ENCODE assay signal across 23 cellular contexts in the genomic region with DNA sequence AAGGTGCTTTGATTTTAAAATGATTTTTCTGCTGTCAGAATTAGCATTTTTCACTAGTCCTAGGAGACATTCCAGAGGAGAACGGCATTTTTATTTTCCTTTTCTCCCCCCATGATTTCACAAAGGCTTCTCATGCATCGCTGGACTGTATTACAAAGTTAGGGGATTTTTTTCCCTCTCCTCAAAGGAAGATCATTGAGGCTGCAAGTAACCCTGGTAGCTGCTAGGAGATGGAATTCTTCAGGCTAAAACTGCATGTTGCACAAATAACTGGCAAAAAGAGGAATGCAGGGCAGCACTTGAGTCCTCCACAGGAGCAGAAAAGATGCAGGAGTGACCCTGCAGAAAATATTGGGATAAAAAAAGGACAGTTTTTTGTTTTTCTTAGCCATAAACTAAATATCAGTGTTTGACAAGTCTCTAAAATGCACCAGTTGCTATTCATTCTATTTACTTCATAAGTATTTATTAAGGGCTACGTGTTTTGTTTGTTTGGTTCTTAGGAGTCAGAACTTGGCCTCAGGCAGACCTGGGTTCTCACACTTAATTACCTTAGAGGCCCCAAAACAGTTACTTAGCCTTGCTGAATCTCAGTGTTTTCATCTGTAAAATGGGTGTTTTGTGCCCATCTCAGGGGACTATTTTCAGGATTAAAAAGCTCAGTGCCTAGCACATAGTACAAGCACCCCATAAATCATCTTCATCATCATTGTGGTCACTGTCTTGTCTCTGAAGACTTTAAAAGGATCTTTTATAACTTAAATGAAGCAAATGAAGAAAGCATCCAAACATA.
A peak's percentile ranks its signal among the peaks of the same experiment; 100 is the strongest.
DNase-seq lines count a peak whose midpoint lies in the region; ATAC-seq and TF ChIP-seq lines count a peak whose summit lies in the region.
"Had no signal": no experiment of that assay in that cellular context is flagged by ENCODE, and none has a peak within 500 bp of the region (broad histone marks: within the 10 kb centered on the region; RNA-seq: fewer than 3 reads in every experiment).

No MANE protein-coding gene starts in this region.

- TF ChIP-seq RAD21 in SK-N-SH (IDR thresholded peaks at IDR 0.05; ENCODE audit: low read length) = no peak

- no peak overlapping the region for H3K9ac ChIP-seq in SK-N-SH
- H3K9ac ChIP-seq: BLaER1 treated with 17β-estradiol and CSF1 and Interleukin-3, amounts not matched to agents 10 nM and 100 nM had no signal

- H3K4me3 Mint-ChIP-seq in glutamatergic neuron (ENCODE audit: unreplicated experiment) (peak overlapping the region; percentile 47), nephron progenitor cell (peak overlapping the region; percentile 78)
- H3K4me3 Mint-ChIP-seq: activated CD4-positive, alpha-beta memory T cell treated with anti-CD3 and anti-CD28 coated beads, Interleukin-2, amount 10 ng/mL, durations not matched to agents 7 days and 5 days; activated naive CD4-positive, alpha-beta T cell treated with anti-CD3 and anti-CD28 coated beads, Interleukin-2, amount 50 U/mL, for 24 hours; T-helper 17 cell had no signal

- H3K4me2 ChIP-seq in SK-N-SH = peak overlapping the region; percentile 82; the same call in 1 of the 2 replicates
- H3K4me2 ChIP-seq: BLaER1 treated with 17β-estradiol and CSF1 and Interleukin-3, amounts not matched to agents 10 nM and 100 nM had no signal

- POLR2A ChIA-PET in SK-N-SH (lab: Yijun Ruan, JAX) = no interaction called here

- no peak overlapping the region for H3K4me3 ChIP-seq in SK-N-SH (ENCODE audit: low read depth in 2 of 2, low read length in 1 of 2)
- H3K4me3 ChIP-seq: BLaER1 treated with 17β-estradiol and CSF1 and Interleukin-3, amounts not matched to agents 10 nM and 100 nM had no signal

- 43% methylated on average over 3 of the region's 3 CpGs for WGBS in SK-N-SH (ENCODE audit: low lambda C conversion rate)

- no peaks in the 10 kb centered on the region for H3F3A ChIP-seq in SK-N-SH (replicated peaks; ENCODE audit: insufficient read depth)

- no peaks in the 10 kb centered on the region for H3K79me2 ChIP-seq in SK-N-SH (ENCODE audit: insufficient read depth)

- H3K27me3 ChIP-seq in SK-N-SH (ENCODE audit: insufficient read depth) = no peaks in the 10 kb centered on the region
- H3K27me3 ChIP-seq: BLaER1 treated with 17β-estradiol and CSF1 and Interleukin-3, amounts not matched to agents 10 nM and 100 nM had no signal

- ATAC-seq in SK-N-SH treated with all-trans-retinoic acid at 6 μM for 48 hours = no peak; the same call in 2 of the 3 replicates
- ATAC-seq in HG03045 (IDR thresholded peaks at IDR 0.05; ENCODE audit: unreplicated experiment) = no peak
- no peak for ATAC-seq in GM18870 (IDR thresholded peaks at IDR 0.05; ENCODE audit: unreplicated experiment)
- ATAC-seq: T-helper 17 cell had no signal

- TF ChIP-seq CTCF in SK-N-SH (IDR thresholded peaks at IDR 0.05) (no peak), glutamatergic neuron (IDR thresholded peaks at IDR 0.05; ENCODE audit: partially characterized antibody, unreplicated experiment) (no peak), nephron progenitor cell (IDR thresholded peaks at IDR 0.05) (no peak)

- H3K9me3 Mint-ChIP-seq in glutamatergic neuron (ENCODE audit: unreplicated experiment) = no peaks in the 10 kb centered on the region
- no peaks in the 10 kb centered on the region for H3K9me3 Mint-ChIP-seq in nephron progenitor cell

- no peaks in the 10 kb centered on the region for H3K36me3 ChIP-seq in SK-N-SH (replicated peaks in 1 of 2; ENCODE audit: control insufficient read depth in 1 of 2, insufficient read depth in 2 of 2, low read length in 1 of 2)
- H3K36me3 ChIP-seq: BLaER1 treated with 17β-estradiol and CSF1 and Interleukin-3, amounts not matched to agents 10 nM and 100 nM; spleen had no signal

- no peaks in the 10 kb centered on the region for H4K20me1 ChIP-seq in SK-N-SH (ENCODE audit: insufficient read depth)
- H4K20me1 ChIP-seq: BLaER1 treated with 17β-estradiol and CSF1 and Interleukin-3, amounts not matched to agents 10 nM and 100 nM had no signal

- peak overlapping the region; percentile 98; the same call in 1 of the 2 replicates for H2AFZ ChIP-seq in SK-N-SH (ENCODE audit: low read depth)

- no peaks in the 10 kb centered on the region for H3K9me2 ChIP-seq in SK-N-SH

- TF ChIP-seq EP300 in SK-N-SH (IDR thresholded peaks at IDR 0.05; ENCODE audit: borderline replicate concordance in 1 of 2, low read depth in 1 of 2, low read length in 1 of 2) = no peak

- no peaks in the 10 kb centered on the region for H3K4me1 ChIP-seq in SK-N-SH (ENCODE audit: control insufficient read depth in 1 of 2, insufficient read depth in 2 of 2, low read depth in 1 of 2, low read length in 1 of 2)
- H3K4me1 ChIP-seq: BLaER1 treated with 17β-estradiol and CSF1 and Interleukin-3, amounts not matched to agents 10 nM and 100 nM; spleen had no signal

- CTCF ChIA-PET in SK-N-SH (lab: Yijun Ruan, JAX) = no interaction called here

- H3K9me3 ChIP-seq in SK-N-SH = no peaks in the 10 kb centered on the region

- H3K27ac ChIP-seq in SK-N-SH (ENCODE audit: low read depth in 2 of 2, low read length in 1 of 2) = no peak overlapping the region
- H3K27ac ChIP-seq: BLaER1 treated with 17β-estradiol and CSF1 and Interleukin-3, amounts not matched to agents 10 nM and 100 nM; epithelial cell of prostate; foreskin keratinocyte; VCaP had no signal

- H3K27ac Mint-ChIP-seq in glutamatergic neuron (ENCODE audit: unreplicated experiment) (no peak overlapping the region), nephron progenitor cell (no peak overlapping the region)
- H3K27ac Mint-ChIP-seq: activated CD4-positive, alpha-beta memory T cell treated with anti-CD3 and anti-CD28 coated beads, Interleukin-2, amount 10 ng/mL, durations not matched to agents 7 days and 5 days; activated naive CD4-positive, alpha-beta T cell treated with anti-CD3 and anti-CD28 coated beads, Interleukin-2, amount 50 U/mL, for 24 hours; T-helper 17 cell had no signal

- no peaks in the 10 kb centered on the region for H3K27me3 Mint-ChIP-seq in glutamatergic neuron (ENCODE audit: unreplicated experiment)
- H3K27me3 Mint-ChIP-seq in nephron progenitor cell (ENCODE audit: low read depth, poor library complexity) = peaks cover 20% of the 10 kb centered on the region

- DNase-seq in SK-N-SH (no peak), glutamatergic neuron (no peak), nephron progenitor cell (no peak), NOMO-1 treated with DMSO at 0.1 percent for 48 hours (lab: John Stamatoyannopoulos, UW; ENCODE audit: unreplicated experiment) (no peak), NCI-H526 (lab: John Stamatoyannopoulos, UW) (no peak)
- DNase-seq: activated CD4-positive, alpha-beta memory T cell treated with anti-CD3 and anti-CD28 coated beads, Interleukin-2, amount 10 ng/mL, durations not matched to agents 7 days and 5 days; activated T-cell treated with anti-CD3 and anti-CD28 coated beads, Interleukin-2, amount 50 U/mL, for 1 hour; cortex of kidney; foreskin keratinocyte; NCI-H1048; NCI-H526 treated with DMSO at 0.1 percent for 48 hours; OCI-M1; SIG-M5; spleen; stimulated activated CD8-positive, alpha-beta memory T cell treated with anti-CD3 and anti-CD28 coated beads, Interleukin-4, amount 100 ng/mL, for 48 hours; T-helper 17 cell had no signal

- H3K36me3 Mint-ChIP-seq in glutamatergic neuron (ENCODE audit: unreplicated experiment) (no peaks in the 10 kb centered on the region), nephron progenitor cell (ENCODE audit: low read depth) (no peaks in the 10 kb centered on the region)
- H3K36me3 Mint-ChIP-seq: activated naive CD4-positive, alpha-beta T cell treated with anti-CD3 and anti-CD28 coated beads, Interleukin-2, amount 50 U/mL, for 24 hours had no signal

- H3K4me1 Mint-ChIP-seq in glutamatergic neuron (ENCODE audit: low read depth, unreplicated experiment) (peaks cover 5% of the 10 kb centered on the region), nephron progenitor cell (peaks cover 21% of the 10 kb centered on the region)
- H3K4me1 Mint-ChIP-seq: activated CD4-positive, alpha-beta memory T cell treated with anti-CD3 and anti-CD28 coated beads, Interleukin-2, amount 10 ng/mL, durations not matched to agents 7 days and 5 days; activated naive CD4-positive, alpha-beta T cell treated with anti-CD3 and anti-CD28 coated beads, Interleukin-2, amount 50 U/mL, for 24 hours; T-helper 17 cell had no signal

TF ChIP-seq in SK-N-SH, 30 proteins besides CTCF, POLR2A, EP300 and RAD21 (continues in another document):
- TF ChIP-seq FOSL2 (IDR thresholded peaks at IDR 0.05; ENCODE audit: borderline replicate concordance, low read depth) = no peak
- TF ChIP-seq, protein P1, sequence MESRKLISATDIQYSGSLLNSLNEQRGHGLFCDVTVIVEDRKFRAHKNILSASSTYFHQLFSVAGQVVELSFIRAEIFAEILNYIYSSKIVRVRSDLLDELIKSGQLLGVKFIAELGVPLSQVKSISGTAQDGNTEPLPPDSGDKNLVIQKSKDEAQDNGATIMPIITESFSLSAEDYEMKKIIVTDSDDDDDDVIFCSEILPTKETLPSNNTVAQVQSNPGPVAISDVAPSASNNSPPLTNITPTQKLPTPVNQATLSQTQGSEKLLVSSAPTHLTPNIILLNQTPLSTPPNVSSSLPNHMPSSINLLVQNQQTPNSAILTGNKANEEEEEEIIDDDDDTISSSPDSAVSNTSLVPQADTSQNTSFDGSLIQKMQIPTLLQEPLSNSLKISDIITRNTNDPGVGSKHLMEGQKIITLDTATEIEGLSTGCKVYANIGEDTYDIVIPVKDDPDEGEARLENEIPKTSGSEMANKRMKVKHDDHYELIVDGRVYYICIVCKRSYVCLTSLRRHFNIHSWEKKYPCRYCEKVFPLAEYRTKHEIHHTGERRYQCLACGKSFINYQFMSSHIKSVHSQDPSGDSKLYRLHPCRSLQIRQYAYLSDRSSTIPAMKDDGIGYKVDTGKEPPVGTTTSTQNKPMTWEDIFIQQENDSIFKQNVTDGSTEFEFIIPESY (IDR thresholded peaks at IDR 0.05; ENCODE audit: borderline replicate concordance, low read depth) = no peak

TF ChIP-seq in SK-N-SH treated with all-trans-retinoic acid at 6 μM for 48 hours, 23 proteins besides CTCF, POLR2A, EP300 and RAD21 (continues in another document):
- TF ChIP-seq ZNF8 (CRISPR knock-in tag; IDR thresholded peaks at IDR 0.05) = no peak
- TF ChIP-seq CSDC2 (CRISPR knock-in tag; IDR thresholded peaks at IDR 0.05) = no peak
- TF ChIP-seq GLIS3 (CRISPR knock-in tag; IDR thresholded peaks at IDR 0.05) = no peak
- TF ChIP-seq, protein P2, sequence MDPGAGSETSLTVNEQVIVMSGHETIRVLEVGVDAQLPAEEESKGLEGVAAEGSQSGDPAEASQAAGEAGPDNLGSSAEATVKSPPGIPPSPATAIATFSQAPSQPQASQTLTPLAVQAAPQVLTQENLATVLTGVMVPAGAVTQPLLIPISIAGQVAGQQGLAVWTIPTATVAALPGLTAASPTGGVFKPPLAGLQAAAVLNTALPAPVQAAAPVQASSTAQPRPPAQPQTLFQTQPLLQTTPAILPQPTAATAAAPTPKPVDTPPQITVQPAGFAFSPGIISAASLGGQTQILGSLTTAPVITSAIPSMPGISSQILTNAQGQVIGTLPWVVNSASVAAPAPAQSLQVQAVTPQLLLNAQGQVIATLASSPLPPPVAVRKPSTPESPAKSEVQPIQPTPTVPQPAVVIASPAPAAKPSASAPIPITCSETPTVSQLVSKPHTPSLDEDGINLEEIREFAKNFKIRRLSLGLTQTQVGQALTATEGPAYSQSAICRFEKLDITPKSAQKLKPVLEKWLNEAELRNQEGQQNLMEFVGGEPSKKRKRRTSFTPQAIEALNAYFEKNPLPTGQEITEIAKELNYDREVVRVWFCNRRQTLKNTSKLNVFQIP (CRISPR knock-in tag; IDR thresholded peaks at IDR 0.05; ENCODE audit: borderline replicate concordance, low read depth) = no peak
